Comparison of ENCODE assay signal across 8 cellular contexts in genomic region chr2:54081574-54081973, GRCh38. TPM values are rescaled to one million over a fixed set of nuclear protein-coding genes. Genes with fewer than 3 reads are reported as not detected.
A peak's percentile ranks its signal among the peaks of the same experiment; 100 is the strongest.
DNase-seq lines count a peak whose midpoint lies in the region; ATAC-seq and TF ChIP-seq lines count a peak whose summit lies in the region.

No MANE protein-coding gene starts in this region.

- TF ChIP-seq CTCF in CD14-positive monocyte (IDR thresholded peaks at IDR 0.05): no peak

- ATAC-seq in GM19455 (IDR thresholded peaks at IDR 0.05; ENCODE audit: unreplicated experiment): peak; percentile 96
- ATAC-seq in HG03439 (IDR thresholded peaks at IDR 0.05; ENCODE audit: unreplicated experiment): peak; percentile 98
- ATAC-seq in activated naive CD8-positive, alpha-beta T cell treated with anti-CD3 and anti-CD28 coated beads, Interleukin-2, amount 10 ng/mL, durations not matched to agents 7 days and 5 days (ENCODE audit: low read depth): peak; percentile 36

- H3K4me1 Mint-ChIP-seq in activated naive CD8-positive, alpha-beta T cell treated with anti-CD3 and anti-CD28 coated beads, Interleukin-2, amount 10 ng/mL, durations not matched to agents 7 days and 5 days: peaks cover 10% of the 10 kb centered on the region
- H3K4me1 Mint-ChIP-seq in CD14-positive monocyte: no peaks in the 10 kb centered on the region

- POLR2A ChIA-PET in activated naive CD8-positive, alpha-beta T cell treated with anti-CD3 and anti-CD28 coated beads, Interleukin-2, amount 10 ng/mL, durations not matched to agents 7 days and 5 days (lab: Charles Lee): no interaction called here

- no peak overlapping the region for H3K4me3 Mint-ChIP-seq in activated naive CD8-positive, alpha-beta T cell treated with anti-CD3 and anti-CD28 coated beads, Interleukin-2, amount 10 ng/mL, durations not matched to agents 7 days and 5 days
- no peak overlapping the region for H3K4me3 Mint-ChIP-seq in CD14-positive monocyte

- peak; percentile 66 for DNase-seq in Daoy (ENCODE audit: low read depth)
- no peak for DNase-seq in activated naive CD8-positive, alpha-beta T cell treated with anti-CD3 and anti-CD28 coated beads, Interleukin-2, amount 10 ng/mL, durations not matched to agents 7 days and 5 days
- DNase-seq in CD14-positive monocyte (ENCODE audit: low spot score): no peak
- no peak for DNase-seq in SW480 (ENCODE audit: low spot score)
- DNase-seq in DMS79 treated with DMSO at 0.1 percent for 48 hours (lab: John Stamatoyannopoulos, UW): no peak
- DNase-seq in midbrain (lab: John Stamatoyannopoulos, UW): no peak

- no peaks in the 10 kb centered on the region for H3K27me3 Mint-ChIP-seq in activated naive CD8-positive, alpha-beta T cell treated with anti-CD3 and anti-CD28 coated beads, Interleukin-2, amount 10 ng/mL, durations not matched to agents 7 days and 5 days
- H3K27me3 Mint-ChIP-seq in CD14-positive monocyte (ENCODE audit: low read depth in 3 of 3): no peaks in the 10 kb centered on the region

- no peak overlapping the region for H3K27ac Mint-ChIP-seq in activated naive CD8-positive, alpha-beta T cell treated with anti-CD3 and anti-CD28 coated beads, Interleukin-2, amount 10 ng/mL, durations not matched to agents 7 days and 5 days
- H3K27ac Mint-ChIP-seq in CD14-positive monocyte: no peak overlapping the region

- H3K36me3 Mint-ChIP-seq in activated naive CD8-positive, alpha-beta T cell treated with anti-CD3 and anti-CD28 coated beads, Interleukin-2, amount 10 ng/mL, durations not matched to agents 7 days and 5 days: peaks cover 2% of the 10 kb centered on the region
- H3K36me3 Mint-ChIP-seq in CD14-positive monocyte: no peaks in the 10 kb centered on the region

- intact Hi-C loops in CD14-positive monocyte (cut with micrococcal nuclease): no loop called here

- no peaks in the 10 kb centered on the region for H3K9me3 Mint-ChIP-seq in activated naive CD8-positive, alpha-beta T cell treated with anti-CD3 and anti-CD28 coated beads, Interleukin-2, amount 10 ng/mL, durations not matched to agents 7 days and 5 days
- H3K9me3 Mint-ChIP-seq in CD14-positive monocyte: peaks cover 0 to 3% (median 0%) of the 10 kb centered on the region in 7 donors

RNA-seq across cellular contexts. Expression of gene ACYP2, which starts 33.8 kb away (rescaled TPM):
- total RNA-seq in Daoy (2014; rRNA removed; shearing (Covaris generic)): 5.0 and 12.0 TPM in 2 replicates
- total RNA-seq in activated naive CD8-positive, alpha-beta T cell treated with anti-CD3 and anti-CD28 coated beads, Interleukin-2, amount 10 ng/mL, durations not matched to agents 7 days and 5 days: 10 to 100 TPM; 13.9 TPM
- 10 to 100 TPM; 10.3 to 10.8 TPM for polyA plus RNA-seq in CD14-positive monocyte

Comparison
In these comparisons a context has a peak if more than half of its experiments do, and no peak if none do; other contexts are left out.
1. ATAC-seq: peak in every context shown above with its lines; median percentile 98 in HG03439; 96 in GM19455; 36 in activated naive CD8-positive, alpha-beta T cell treated with anti-CD3 and anti-CD28 coated beads, Interleukin-2, amount 10 ng/mL, durations not matched to agents 7 days and 5 days.